Comparison of ENCODE assay signal across 1 cellular context in genomic region chr19:45469132-45469834, GRCh38.
TF ChIP-seq lines count a peak whose summit lies in the region.

No MANE protein-coding gene starts in this region.

TF ChIP-seq in K562, 482 proteins besides CTCF, POLR2A, EP300 and RAD21 (continued from another document and continues in another):
- 0 out of 4 replicates have a peak, but pooled peaks of 1 of the 2 experiments have one; percentile 6 for TF ChIP-seq RCOR1 (IDR thresholded peaks at IDR 0.05; ENCODE audit: borderline replicate concordance in 1 of 2, low read depth in 2 of 2, low read length in 2 of 2)
- TF ChIP-seq NEUROD1 (IDR thresholded peaks at IDR 0.05; ENCODE audit: borderline replicate concordance, low read depth, low read length, partially characterized antibody) = peak; percentile 84
- TF ChIP-seq FOXK1 (CRISPR knock-in tag; IDR thresholded peaks at IDR 0.05; ENCODE audit: borderline replicate concordance) = peak; percentile 70; the same call in 1 of the 2 replicates
- TF ChIP-seq ZNF253 (CRISPR knock-in tag; conservative IDR thresholded peaks at IDR 0.05) = no peak
- TF ChIP-seq KLF1 (tag; IDR thresholded peaks at IDR 0.05) = 0 out of 2 replicates have a peak, but pooled peaks have one; percentile 51
- peak; percentile 85 for TF ChIP-seq CHD1 (IDR thresholded peaks at IDR 0.05; ENCODE audit: low read length)
- TF ChIP-seq HMGN3 (IDR thresholded peaks at IDR 0.05; ENCODE audit: borderline replicate concordance, extremely low read depth, insufficient read length, low read depth, low read length) = peak; percentile 97
- TF ChIP-seq ZNF318 (IDR thresholded peaks at IDR 0.05; ENCODE audit: borderline replicate concordance in 1 of 2, low read depth in 1 of 2) = peak in 1 of 2 experiments; percentile 21; a peak in 1 of 4 replicates
- TF ChIP-seq FOXM1 (IDR thresholded peaks at IDR 0.05; ENCODE audit: low read depth) = peak; percentile 59; the same call in 1 of the 2 replicates
- peak; percentile 91; the same call in 1 of the 2 replicates for TF ChIP-seq FOXM1 (CRISPR knock-in tag; IDR thresholded peaks at IDR 0.05; ENCODE audit: low read depth)
- TF ChIP-seq HBP1 (CRISPR knock-in tag; IDR thresholded peaks at IDR 0.05) = 0 out of 2 replicates have a peak, but pooled peaks have one; percentile 32
- TF ChIP-seq SP1 (CRISPR knock-in tag; IDR thresholded peaks at IDR 0.05) = peak; percentile 93
- peak; percentile 94 for TF ChIP-seq RBM25 (IDR thresholded peaks at IDR 0.05; ENCODE audit: low read depth, low read length, severe bottlenecking)
- TF ChIP-seq GMEB1 (CRISPR knock-in tag; IDR thresholded peaks at IDR 0.05) = peak; percentile 99
- TF ChIP-seq HDAC1 (IDR thresholded peaks at IDR 0.05) = peak in 1 of 2 experiments; percentile 69; a peak in 2 of 4 replicates
- TF ChIP-seq FOS (IDR thresholded peaks at IDR 0.05; ENCODE audit: extremely low read depth, insufficient read length) = peak; percentile 81
- TF ChIP-seq ZNF764 (CRISPR knock-in tag; IDR thresholded peaks at IDR 0.05; ENCODE audit: low read depth) = no peak
- peak; percentile 60; the same call in 1 of the 2 replicates for TF ChIP-seq HIVEP1 (CRISPR knock-in tag; IDR thresholded peaks at IDR 0.05)
- TF ChIP-seq PRDM10 (IDR thresholded peaks at IDR 0.05; ENCODE audit: partially characterized antibody) = peak; percentile 32
- TF ChIP-seq MAX (CRISPR knock-in tag; IDR thresholded peaks at IDR 0.05) = peak; percentile 87
- TF ChIP-seq YBX1 (IDR thresholded peaks at IDR 0.05) = no peak
- TF ChIP-seq RFX1 (IDR thresholded peaks at IDR 0.05) = peak; percentile 89
- TF ChIP-seq CHAMP1 (IDR thresholded peaks at IDR 0.05) = no peak
- peak; percentile 51 for TF ChIP-seq POLR2B (IDR thresholded peaks at IDR 0.05; ENCODE audit: low read depth, partially characterized antibody)
- no peak for TF ChIP-seq KAT8 (IDR thresholded peaks at IDR 0.05; ENCODE audit: low read depth)
- no peak for TF ChIP-seq ZNF655 (CRISPR knock-in tag; IDR thresholded peaks at IDR 0.05)
- TF ChIP-seq BDP1 (IDR thresholded peaks at IDR 0.05; ENCODE audit: insufficient read depth, insufficient read length) = no peak
- peak in 1 of 2 experiments; percentile 76; a peak in 2 of 4 replicates for TF ChIP-seq SRF (CRISPR knock-in tag; IDR thresholded peaks at IDR 0.05)
- peak; percentile 83 for TF ChIP-seq AFF4 (CRISPR knock-in tag; IDR thresholded peaks at IDR 0.05)
- TF ChIP-seq USF1 (CRISPR knock-in tag; IDR thresholded peaks at IDR 0.05) = peak; percentile 65
